8 cellular contexts compared by ENCODE assay signal in the genomic region with DNA sequence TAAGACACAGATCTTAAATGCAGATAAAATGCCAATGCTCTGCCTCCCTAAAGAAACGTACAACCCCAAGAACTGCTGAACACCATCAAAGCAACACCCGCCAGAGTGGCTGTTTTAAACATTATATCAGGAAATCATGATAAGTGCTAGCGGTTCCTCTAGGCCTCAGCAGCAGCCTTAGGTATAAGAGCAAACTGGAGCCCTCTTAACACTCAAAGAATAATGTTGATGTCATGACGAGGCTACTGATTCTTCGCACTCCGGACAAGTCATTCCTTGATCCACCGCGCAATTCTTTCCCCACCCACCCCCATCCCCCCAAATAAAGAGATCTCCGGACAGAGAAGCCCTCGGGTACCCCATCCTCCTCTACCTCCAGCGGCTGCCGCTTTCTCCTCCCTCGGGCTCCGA. TPM values are rescaled to one million over a fixed set of nuclear protein-coding genes. Genes with fewer than 3 reads are reported as not detected.
A peak's percentile ranks its signal among the peaks of the same experiment; 100 is the strongest.
DNase-seq lines count a peak whose midpoint lies in the region; ATAC-seq and TF ChIP-seq lines count a peak whose summit lies in the region.

No MANE protein-coding gene starts in this region.

- H3K36me3 Mint-ChIP-seq in stimulated activated naive CD8-positive, alpha-beta T cell treated with anti-CD3 and anti-CD28 coated beads, Interleukin-15, Interleukin-2, amounts not matched to agents 100 ng/mL and 50 ng/mL, for 24 hours (ENCODE audit: low read depth) = peaks cover 5% of the 10 kb centered on the region
- H3K36me3 Mint-ChIP-seq in nephron (ENCODE audit: low read depth) = no peaks in the 10 kb centered on the region

- WGBS in SK-N-SH (ENCODE audit: low lambda C conversion rate) = 2% methylated on average over 13 of the region's 14 CpGs

- no peak for TF ChIP-seq RAD21 in SK-N-SH (IDR thresholded peaks at IDR 0.05; ENCODE audit: low read length)

- H3K27ac Mint-ChIP-seq in stimulated activated naive CD8-positive, alpha-beta T cell treated with anti-CD3 and anti-CD28 coated beads, Interleukin-15, Interleukin-2, amounts not matched to agents 100 ng/mL and 50 ng/mL, for 24 hours = peak overlapping the region; percentile 93
- peak overlapping the region; percentile 68 to 84 (median 83) for H3K27ac Mint-ChIP-seq in nephron

- TF ChIP-seq CTCF in SK-N-SH (IDR thresholded peaks at IDR 0.05) (no peak), nephron (IDR thresholded peaks at IDR 0.05; ENCODE audit: unreplicated experiment in 3 of 3) (no peak)

- H3K9me3 Mint-ChIP-seq in stimulated activated naive CD8-positive, alpha-beta T cell treated with anti-CD3 and anti-CD28 coated beads, Interleukin-15, Interleukin-2, amounts not matched to agents 100 ng/mL and 50 ng/mL, for 24 hours = no peaks in the 10 kb centered on the region
- H3K9me3 Mint-ChIP-seq in nephron = no peaks in the 10 kb centered on the region

- TF ChIP-seq EP300 in SK-N-SH (IDR thresholded peaks at IDR 0.05; ENCODE audit: borderline replicate concordance in 1 of 2, low read depth in 1 of 2, low read length in 1 of 2) = no peak

- CTCF ChIA-PET in SK-N-SH (lab: Yijun Ruan, JAX) = interaction anchor here (1.4 to 1.7 kb wide), 2 partner anchors 71 to 110 kb away, joined by 4 read pairs; a partner anchor contains a TSS

- DNase-seq in stimulated activated naive CD8-positive, alpha-beta T cell treated with anti-CD3 and anti-CD28 coated beads, Interleukin-15, Interleukin-2, amounts not matched to agents 100 U/mL and 50 U/mL, for 24 hours = no peak
- DNase-seq in SK-N-SH = no peak
- no peak for DNase-seq in GM19240 (ENCODE audit: insufficient read length, low spot score)

- peak overlapping the region; percentile 90 for H3K9ac ChIP-seq in SK-N-SH
- peak overlapping the region; percentile 75 for H3K9ac ChIP-seq in endocrine pancreas (ENCODE audit: control insufficient read depth, insufficient read depth, low read length)

- H3K4me3 ChIP-seq in SK-N-SH (ENCODE audit: low read depth in 2 of 2, low read length in 1 of 2) (peak overlapping the region; percentile 88 to 95), endocrine pancreas (ENCODE audit: control insufficient read depth, insufficient read depth, low read length) (peak overlapping the region; percentile 91)

- no peaks in the 10 kb centered on the region for H3K27me3 Mint-ChIP-seq in stimulated activated naive CD8-positive, alpha-beta T cell treated with anti-CD3 and anti-CD28 coated beads, Interleukin-15, Interleukin-2, amounts not matched to agents 100 ng/mL and 50 ng/mL, for 24 hours
- H3K27me3 Mint-ChIP-seq in nephron (ENCODE audit: low read depth) = no peaks in the 10 kb centered on the region

- H3K4me1 Mint-ChIP-seq in stimulated activated naive CD8-positive, alpha-beta T cell treated with anti-CD3 and anti-CD28 coated beads, Interleukin-15, Interleukin-2, amounts not matched to agents 100 ng/mL and 50 ng/mL, for 24 hours (ENCODE audit: low read depth) = peaks cover 61% of the 10 kb centered on the region
- H3K4me1 Mint-ChIP-seq in nephron = peaks cover 37% of the 10 kb centered on the region

- H3F3A ChIP-seq in SK-N-SH (replicated peaks; ENCODE audit: insufficient read depth) = peaks cover 18% of the 10 kb centered on the region

- H3K79me2 ChIP-seq in SK-N-SH (ENCODE audit: insufficient read depth) = peaks cover 74% of the 10 kb centered on the region

- no peaks in the 10 kb centered on the region for H3K9me2 ChIP-seq in SK-N-SH

- ATAC-seq in stimulated activated naive CD8-positive, alpha-beta T cell treated with anti-CD3 and anti-CD28 coated beads, Interleukin-15, Interleukin-2, amounts not matched to agents 100 U/mL and 50 U/mL, for 24 hours = no peak
- ATAC-seq in GM18519 (IDR thresholded peaks at IDR 0.05; ENCODE audit: low FRiP score, unreplicated experiment) = no peak
- no peak for ATAC-seq in HG03135 (IDR thresholded peaks at IDR 0.05; ENCODE audit: unreplicated experiment)

- H4K20me1 ChIP-seq in SK-N-SH (ENCODE audit: insufficient read depth) = no peaks in the 10 kb centered on the region

- H3K4me1 ChIP-seq in SK-N-SH (ENCODE audit: control insufficient read depth in 1 of 2, insufficient read depth in 2 of 2, low read depth in 1 of 2, low read length in 1 of 2) = peaks cover 4 to 12% of the 10 kb centered on the region in 2 experiments; a peak in 2 of 4 replicates
- peaks cover 13% of the 10 kb centered on the region for H3K4me1 ChIP-seq in endocrine pancreas (ENCODE audit: control insufficient read depth, insufficient read depth, low read length)

- peak overlapping the region; percentile 82 to 85 for H3K27ac ChIP-seq in SK-N-SH (ENCODE audit: low read depth in 2 of 2, low read length in 1 of 2)

- peak overlapping the region; percentile 85 for H2AFZ ChIP-seq in SK-N-SH (ENCODE audit: low read depth)

- POLR2A ChIA-PET in SK-N-SH (lab: Yijun Ruan, JAX) = interaction anchor here (3.9 kb wide), 1 partner anchor 25 kb away, joined by 34 read pairs; a partner anchor contains a TSS

- peak overlapping the region; percentile 98 for H3K4me2 ChIP-seq in SK-N-SH

- no peaks in the 10 kb centered on the region for H3K9me3 ChIP-seq in SK-N-SH
- no peaks in the 10 kb centered on the region for H3K9me3 ChIP-seq in endocrine pancreas (ENCODE audit: control insufficient read depth, low read length)

- H3K27me3 ChIP-seq in SK-N-SH (ENCODE audit: insufficient read depth) = no peaks in the 10 kb centered on the region
- no peaks in the 10 kb centered on the region for H3K27me3 ChIP-seq in endocrine pancreas (ENCODE audit: control insufficient read depth, insufficient read depth, low read length)

- H3K36me3 ChIP-seq in SK-N-SH (replicated peaks in 1 of 2; ENCODE audit: control insufficient read depth in 1 of 2, insufficient read depth in 2 of 2, low read length in 1 of 2) (no peaks in the 10 kb centered on the region), endocrine pancreas (ENCODE audit: control insufficient read depth, insufficient read depth, low read length) (no peaks in the 10 kb centered on the region)

- H3K4me3 Mint-ChIP-seq in stimulated activated naive CD8-positive, alpha-beta T cell treated with anti-CD3 and anti-CD28 coated beads, Interleukin-15, Interleukin-2, amounts not matched to agents 100 ng/mL and 50 ng/mL, for 24 hours = peak overlapping the region; percentile 99
- peak overlapping the region; percentile 90 to 96 (median 91) for H3K4me3 Mint-ChIP-seq in nephron

TF ChIP-seq in SK-N-SH, 30 proteins besides CTCF, POLR2A, EP300 and RAD21:
- TF ChIP-seq FOXJ3 (CRISPR knock-in tag; IDR thresholded peaks at IDR 0.05) = no peak
- TF ChIP-seq GATA2 (CRISPR knock-in tag; IDR thresholded peaks at IDR 0.05) = 0 out of 2 replicates have a peak, but pooled peaks have one; percentile 9

RNA-seq across cellular contexts. Expression of a gene that starts 0.5 kb away (rescaled TPM):
- 6.4 and 8.0 TPM in 2 replicates for polyA plus RNA-seq in SK-N-SH (2012; rRNA removed)
- polyA plus RNA-seq in SK-N-SH (2012; cell fraction: cytosol; rRNA removed) = 7.4 and 7.5 TPM in 2 replicates
- polyA plus RNA-seq in SK-N-SH (2012; cell fraction: nucleus; rRNA removed) = 2.4 and 5.7 TPM in 2 replicates

RNA-seq across cellular contexts. Expression of a gene that starts 24.9 kb away (rescaled TPM):
- polyA plus RNA-seq in SK-N-SH (2012; rRNA removed) = 32.2 and 33.9 TPM in 2 replicates
- polyA plus RNA-seq in SK-N-SH (2012; cell fraction: cytosol; rRNA removed) = 39.5 and 44.6 TPM in 2 replicates
- 14.3 and 31.8 TPM in 2 replicates for polyA plus RNA-seq in SK-N-SH (2012; cell fraction: nucleus; rRNA removed)
